In the genomic region with DNA sequence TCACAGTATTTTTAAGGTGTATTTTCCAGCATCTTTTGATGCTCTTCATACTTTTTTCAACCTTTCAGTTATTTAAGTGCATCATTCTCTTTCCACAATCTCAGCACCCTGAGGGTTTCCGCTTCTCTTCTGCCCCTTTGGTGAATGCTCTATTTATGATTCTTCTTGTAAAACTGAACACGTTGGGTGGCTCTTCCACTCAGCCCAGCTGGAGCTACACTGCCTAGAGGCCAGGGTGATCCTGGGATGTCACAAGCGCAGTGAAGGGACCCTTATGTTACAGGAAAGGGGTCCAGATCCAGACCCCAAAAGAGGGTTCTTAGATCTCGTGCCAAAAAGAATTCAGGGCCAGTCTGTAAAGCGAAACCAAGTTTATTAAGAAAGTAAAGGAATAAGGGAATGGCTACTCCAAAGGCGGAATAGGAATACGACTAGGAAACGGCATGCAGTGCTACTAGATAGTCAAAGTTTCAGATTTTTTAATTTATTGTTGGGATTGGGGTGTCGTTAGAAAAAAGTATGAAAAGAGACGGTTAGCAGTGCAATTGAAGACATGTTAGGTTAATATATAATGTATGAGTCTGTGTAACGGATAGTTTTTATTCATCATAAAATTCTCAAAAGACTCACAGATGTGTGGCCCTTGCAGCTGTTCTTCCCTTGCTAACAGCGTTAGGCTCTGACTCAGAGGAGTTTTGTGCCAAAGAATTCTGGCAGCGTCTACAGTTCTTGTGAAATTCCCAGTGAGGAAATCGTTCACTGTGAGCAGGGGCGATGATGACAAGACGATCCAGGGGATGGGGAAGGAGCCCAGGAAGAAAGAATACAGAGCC, we compare ENCODE assay signal across 9 cellular contexts. TPM values are rescaled to one million over a fixed set of nuclear protein-coding genes. Genes with fewer than 3 reads are reported as not detected.
DNase-seq lines count a peak whose midpoint lies in the region; ATAC-seq and TF ChIP-seq lines count a peak whose summit lies in the region.
"Had no signal": no experiment of that assay in that cellular context is flagged by ENCODE, and none has a peak within 500 bp of the region (broad histone marks: within the 10 kb centered on the region; RNA-seq: fewer than 3 reads in every experiment).

No MANE protein-coding gene starts in this region.

- H3K27me3 Mint-ChIP-seq in stimulated activated naive CD8-positive, alpha-beta T cell treated with anti-CD3 and anti-CD28 coated beads, Interleukin-15, amount 100 ng/mL, for 72 hours = no peaks in the 10 kb centered on the region

- H3K27ac Mint-ChIP-seq in stimulated activated naive CD8-positive, alpha-beta T cell treated with anti-CD3 and anti-CD28 coated beads, Interleukin-15, amount 100 ng/mL, for 72 hours = no peak overlapping the region

- TF ChIP-seq CTCF in ascending aorta (IDR thresholded peaks at IDR 0.05) = no peak
- TF ChIP-seq CTCF in hepatocyte (IDR thresholded peaks at IDR 0.05; ENCODE audit: poor library complexity) = no peak
- TF ChIP-seq CTCF in GM13977 (IDR thresholded peaks at IDR 0.05; ENCODE audit: extremely low read depth, insufficient read depth, missing control alignments) = no peak
- no peak for TF ChIP-seq CTCF in BE2C (IDR thresholded peaks at IDR 0.05; ENCODE audit: low read depth, low read length)

- intact Hi-C loops in ascending aorta (cut with DNase I) = loop anchor here (2.0 to 10.0 kb wide), 3 partner anchors 33 to 55 kb away; a partner anchor contains a TSS

- peaks cover 2% of the 10 kb centered on the region in 2 donors for H3K4me1 ChIP-seq in ascending aorta
- peaks cover 25% of the 10 kb centered on the region for H3K4me1 ChIP-seq in hepatocyte (ENCODE audit: insufficient read depth)
- peaks cover 5% of the 10 kb centered on the region for H3K4me1 ChIP-seq in stomach smooth muscle (ENCODE audit: control insufficient read depth, insufficient read depth, low read length)
- no peaks in the 10 kb centered on the region for H3K4me1 ChIP-seq in BE2C
- peaks cover 8% of the 10 kb centered on the region for H3K4me1 ChIP-seq in Karpas-422 (ENCODE audit: low read length)

- no peak for ATAC-seq in stimulated activated naive CD8-positive, alpha-beta T cell treated with anti-CD3 and anti-CD28 coated beads, Interleukin-15, amount 100 ng/mL, for 72 hours

- WGBS in hepatocyte (ENCODE audit: low lambda C conversion rate, missing lambda C conversion rate) = 62% methylated on average over 16 of the region's 16 CpGs

- no peak overlapping the region for H2AFZ ChIP-seq in hepatocyte
- no peak overlapping the region for H2AFZ ChIP-seq in Karpas-422 (ENCODE audit: low read length)

- H3K27ac ChIP-seq in ascending aorta (peak overlapping the region; percentile 39 to 50), hepatocyte (peak overlapping the region; percentile 72), stomach smooth muscle (ENCODE audit: low read length) (peak overlapping the region; percentile 46), Karpas-422 (ENCODE audit: low read length) (no peak overlapping the region)

- H4K20me1 ChIP-seq in hepatocyte (ENCODE audit: insufficient read depth, poor library complexity, severe bottlenecking) = no peaks in the 10 kb centered on the region
- no peaks in the 10 kb centered on the region for H4K20me1 ChIP-seq in Karpas-422 (ENCODE audit: insufficient read depth, low read depth, low read length)

- DNase-seq in HK-2 (ENCODE audit: unreplicated experiment) (peak; percentile 7), ascending aorta (ENCODE audit: low spot score in 2 of 2) (peak; percentile 34 to 95), hepatocyte (ENCODE audit: low spot score) (peak; percentile 83), GM13977 (ENCODE audit: low spot score) (no peak), BE2C (no peak), Karpas-422 (no peak)
- no peak for DNase-seq in stimulated activated naive CD8-positive, alpha-beta T cell treated with anti-CD3 and anti-CD28 coated beads, Interleukin-15, amount 100 ng/mL, for 72 hours

- no peaks in the 10 kb centered on the region for H3K27me3 ChIP-seq in ascending aorta
- H3K27me3 ChIP-seq in hepatocyte = no peaks in the 10 kb centered on the region
- no peaks in the 10 kb centered on the region for H3K27me3 ChIP-seq in stomach smooth muscle (ENCODE audit: control insufficient read depth in 1 of 2, insufficient read depth in 2 of 2, low read length in 2 of 2)
- H3K27me3 ChIP-seq in BE2C = no peaks in the 10 kb centered on the region
- H3K27me3 ChIP-seq in Karpas-422 (ENCODE audit: low read length) = no peaks in the 10 kb centered on the region

- no peaks in the 10 kb centered on the region for H3K9me2 ChIP-seq in hepatocyte (replicated peaks; ENCODE audit: insufficient read depth)
- H3K9me2 ChIP-seq in Karpas-422 (replicated peaks; ENCODE audit: insufficient read depth, low read length) = no peaks in the 10 kb centered on the region

- no peaks in the 10 kb centered on the region for H3K9me3 Mint-ChIP-seq in stimulated activated naive CD8-positive, alpha-beta T cell treated with anti-CD3 and anti-CD28 coated beads, Interleukin-15, amount 100 ng/mL, for 72 hours

- H3K79me2 ChIP-seq in hepatocyte (no peaks in the 10 kb centered on the region), Karpas-422 (ENCODE audit: low read length) (no peaks in the 10 kb centered on the region)

- no peaks in the 10 kb centered on the region for H3K9me3 ChIP-seq in ascending aorta
- no peaks in the 10 kb centered on the region for H3K9me3 ChIP-seq in hepatocyte (ENCODE audit: low read depth)
- H3K9me3 ChIP-seq in stomach smooth muscle (ENCODE audit: control insufficient read depth in 2 of 2, low read length in 2 of 2) = no peaks in the 10 kb centered on the region
- H3K9me3 ChIP-seq in BE2C = no peaks in the 10 kb centered on the region
- H3K9me3 ChIP-seq in Karpas-422 (ENCODE audit: low read length) = no peaks in the 10 kb centered on the region

- H3K9ac ChIP-seq in stomach smooth muscle (ENCODE audit: low read length in 2 of 2) = peak overlapping the region; percentile 27 to 58
- H3K9ac ChIP-seq in Karpas-422 (ENCODE audit: low read length) = no peak overlapping the region

- H3K4me1 Mint-ChIP-seq in stimulated activated naive CD8-positive, alpha-beta T cell treated with anti-CD3 and anti-CD28 coated beads, Interleukin-15, amount 100 ng/mL, for 72 hours = no peaks in the 10 kb centered on the region

- H3K4me3 ChIP-seq in ascending aorta (peak overlapping the region in 1 of 2 donors; percentile 22), hepatocyte (no peak overlapping the region), stomach smooth muscle (ENCODE audit: low read length in 2 of 2) (peak overlapping the region; percentile 29 to 36), BE2C (ENCODE audit: low read depth, low read length) (no peak overlapping the region), Karpas-422 (ENCODE audit: low read length) (no peak overlapping the region)

- H3K36me3 ChIP-seq in ascending aorta (no peaks in the 10 kb centered on the region), hepatocyte (replicated peaks; ENCODE audit: insufficient read depth, low read depth) (no peaks in the 10 kb centered on the region), stomach smooth muscle (ENCODE audit: control insufficient read depth in 2 of 2, insufficient read depth in 2 of 2, low read length in 2 of 2) (no peaks in the 10 kb centered on the region), BE2C (no peaks in the 10 kb centered on the region), Karpas-422 (ENCODE audit: insufficient read depth, low read length) (no peaks in the 10 kb centered on the region)

- no peak overlapping the region for H3K4me3 Mint-ChIP-seq in stimulated activated naive CD8-positive, alpha-beta T cell treated with anti-CD3 and anti-CD28 coated beads, Interleukin-15, amount 100 ng/mL, for 72 hours

- in situ Hi-C loops in GM13977 (cut with MboI; ENCODE audit: low pct_unique_long_range_greater_than_20kb, low sequenced_read_pairs, unreplicated experiment) = no loop called here

- H3K4me2 ChIP-seq in hepatocyte = peak overlapping the region; percentile 55
- H3K4me2 ChIP-seq in Karpas-422 (ENCODE audit: low read depth, low read length, poor library complexity, severe bottlenecking) = no peak overlapping the region

RNA-seq across cellular contexts. Expression of a gene that starts 14.4 kb away (rescaled TPM):
- total RNA-seq in ascending aorta (not detected), hepatocyte (5.4 and 7.6 TPM in 2 replicates)
- polyA plus RNA-seq in hepatocyte = 14.8 and 26.9 TPM in 2 replicates
- 0.48 TPM for polyA plus RNA-seq in BE2C (2012; ENCODE audit: insufficient read depth, insufficient read length, low read depth)
- not detected in 2 replicates for total RNA-seq in Karpas-422 (2014; rRNA removed; shearing (Covaris generic); ENCODE audit: low replicate concordance)
- polyA plus RNA-seq: neural cell had no signal

RNA-seq across cellular contexts. Expression of a gene that starts 34.6 kb away (rescaled TPM):
- total RNA-seq in ascending aorta = 11.2 TPM
- total RNA-seq in hepatocyte = 13.4 and 13.6 TPM in 2 replicates
- 11.0 and 21.6 TPM in 2 replicates for polyA plus RNA-seq in hepatocyte
- polyA plus RNA-seq in BE2C (2012; ENCODE audit: insufficient read depth, insufficient read length, low read depth) = 22.4 TPM
- total RNA-seq in Karpas-422 (2014; rRNA removed; shearing (Covaris generic); ENCODE audit: low replicate concordance) = 19.7 and 28.1 TPM in 2 replicates

RNA-seq across cellular contexts. Expression of a gene that starts 46.7 kb away (rescaled TPM):
- total RNA-seq in ascending aorta (60.7 TPM), hepatocyte (31.9 and 34.1 TPM in 2 replicates)
- polyA plus RNA-seq in hepatocyte = 36.3 and 39.7 TPM in 2 replicates
- 50.6 TPM for polyA plus RNA-seq in BE2C (2012; ENCODE audit: insufficient read depth, insufficient read length, low read depth)
- total RNA-seq in Karpas-422 (2014; rRNA removed; shearing (Covaris generic); ENCODE audit: low replicate concordance) = 10.7 and 21.0 TPM in 2 replicates

Comparison
In these comparisons a context has a peak if more than half of its experiments do, and no peak if none do; other contexts are left out.
1. DNase-seq: peak in HK-2 (single experiment), ascending aorta (2 of 2) and hepatocyte (single experiment); none in GM13977 (single experiment), BE2C (single experiment), stimulated activated naive CD8-positive, alpha-beta T cell treated with anti-CD3 and anti-CD28 coated beads, Interleukin-15, amount 100 ng/mL, for 72 hours (0 of 2) and Karpas-422 (single experiment).
2. H3K4me3 ChIP-seq: peak in stomach smooth muscle (2 of 2); none in hepatocyte (single experiment), BE2C (single experiment) and Karpas-422 (single experiment).